ENCODE assay signal across 2 cellular contexts in genomic region chr19:19234220-19234816, GRCh38.
TF ChIP-seq lines count a peak whose summit lies in the region.

No MANE protein-coding gene starts in this region.

TF ChIP-seq in HepG2, 621 proteins besides CTCF, POLR2A, EP300 and RAD21:
- no peak for TF ChIP-seq ZNF496 (CRISPR knock-in tag; IDR thresholded peaks at IDR 0.05; ENCODE audit: insufficient replicate concordance)
- TF ChIP-seq ZNF354B (CRISPR knock-in tag; IDR thresholded peaks at IDR 0.05): peak; percentile 90; the same call in 1 of the 2 replicates
- TF ChIP-seq ETS1 (CRISPR knock-in tag; IDR thresholded peaks at IDR 0.05): no peak
- TF ChIP-seq ZSCAN5A (CRISPR knock-in tag; IDR thresholded peaks at IDR 0.05; ENCODE audit: borderline replicate concordance): no peak

TF ChIP-seq in GM12891, 5 proteins besides CTCF, POLR2A, EP300 and RAD21:
- TF ChIP-seq PAX5 (IDR thresholded peaks at IDR 0.05; ENCODE audit: insufficient read depth, low read length, severe bottlenecking) (no peak), SPI1 (IDR thresholded peaks at IDR 0.05; ENCODE audit: low read depth, low read length) (no peak), POLR2AphosphoS5 (IDR thresholded peaks at IDR 0.05; ENCODE audit: low read depth, low read length) (no peak), TAF1 (IDR thresholded peaks at IDR 0.05; ENCODE audit: low read depth, low read length) (no peak), POU2F2 (IDR thresholded peaks at IDR 0.05; ENCODE audit: low read depth, low read length) (no peak)
TF ChIP-seq in GM12891: peak in this region for 0.
